ENCODE assay signal across 25 cellular contexts in genomic region chr3:65967376-65967775, GRCh38.
"Had no signal": no experiment of that assay in that cellular context is flagged by ENCODE, and none has a peak within 500 bp of the region (broad histone marks: within the 10 kb centered on the region; RNA-seq: fewer than 3 reads in every experiment).

No MANE protein-coding gene starts in this region.

- H3K27me3 ChIP-seq: ovary, right atrium auricular region, stomach, testis, thyroid gland, transverse colon, upper lobe of left lung, vagina had no signal

- H3K9me3 ChIP-seq: left ventricle myocardium inferior, mucosa of descending colon, ovary, right atrium auricular region, stomach, testis, thyroid gland, transverse colon, upper lobe of left lung, vagina had no signal

- H3K27me3 Mint-ChIP-seq: progenitor cell of endocrine pancreas; stimulated activated naive B cell treated with anti-CD40 and anti-IgM and Interleukin-4, amounts not matched to agents 10 μg/mL and 1 μg/mL and 100 μg/mL, for 72 hours had no signal

- H3K27ac Mint-ChIP-seq: immature natural killer cell; naive thymus-derived CD4-positive, alpha-beta T cell; natural killer cell treated with Interleukin-12 subunit alpha and Interleukin-12 subunit beta and Interleukin-15 and Interleukin-18, amount 100 ng/mL, for 72 hours; stimulated activated naive B cell treated with anti-CD40 and anti-IgM and Interleukin-4, amounts not matched to agents 10 μg/mL and 1 μg/mL and 100 μg/mL, for 72 hours had no signal

- H3K9me3 Mint-ChIP-seq: natural killer cell treated with Interleukin-12 subunit alpha and Interleukin-12 subunit beta and Interleukin-15 and Interleukin-18, amount 100 ng/mL, for 72 hours had no signal

- H3K4me1 Mint-ChIP-seq: immature natural killer cell had no signal

- H3K4me1 ChIP-seq: testis had no signal

- H3K4me3 ChIP-seq: left ventricle myocardium inferior, lung, mucosa of descending colon, ovary, right atrium auricular region, skin epidermis, stomach, testis, thyroid gland, transverse colon, upper lobe of left lung, vagina had no signal

- DNase-seq: immature natural killer cell; kidney; left ventricle myocardium inferior; midbrain; mucosa of descending colon; naive thymus-derived CD4-positive, alpha-beta T cell; ovary; stimulated activated CD4-positive, alpha-beta T cell treated with anti-CD3 and anti-CD28 coated beads, Interleukin-12 subunit alpha, Interleukin-12 subunit beta, amount 100 ng/mL, for 4 hours; stimulated activated CD4-positive, alpha-beta T cell treated with anti-CD3 and anti-CD28 coated beads, Interleukin-15, amount 100 ng/mL, for 24 hours; stimulated activated CD4-positive, alpha-beta T cell treated with anti-CD3 and anti-CD28 coated beads, Interleukin-2, amount 100 ng/mL, for 24 hours; stimulated activated CD4-positive, alpha-beta T cell treated with anti-CD3 and anti-CD28 coated beads, Interleukin-4, amount 100 ng/mL, for 1 hour; stimulated activated naive B cell treated with anti-CD40 and anti-IgM and Interleukin-4, amounts not matched to agents 10 μg/mL and 1 μg/mL and 100 μg/mL, for 72 hours; stimulated activated naive CD8-positive, alpha-beta T cell treated with anti-CD3 and anti-CD28 coated beads, Interleukin-15, Interleukin-2, amounts not matched to agents 100 U/mL and 50 U/mL, for 24 hours; stomach; testis; thyroid gland; transverse colon; upper lobe of left lung had no signal

- H3K36me3 ChIP-seq: left ventricle myocardium inferior, ovary, right atrium auricular region, stomach, thyroid gland, transverse colon, upper lobe of left lung, vagina had no signal

- H3K27ac ChIP-seq: ovary, skin epidermis, stomach, testis, thyroid gland, transverse colon, upper lobe of left lung, vagina had no signal

- H3K4me3 Mint-ChIP-seq: immature natural killer cell; naive thymus-derived CD4-positive, alpha-beta T cell; natural killer cell treated with Interleukin-12 subunit alpha and Interleukin-12 subunit beta and Interleukin-15 and Interleukin-18, amount 100 ng/mL, for 72 hours; stimulated activated naive B cell treated with anti-CD40 and anti-IgM and Interleukin-4, amounts not matched to agents 10 μg/mL and 1 μg/mL and 100 μg/mL, for 72 hours had no signal

- H3K36me3 Mint-ChIP-seq: immature natural killer cell; naive thymus-derived CD4-positive, alpha-beta T cell; natural killer cell treated with Interleukin-12 subunit alpha and Interleukin-12 subunit beta and Interleukin-15 and Interleukin-18, amount 100 ng/mL, for 72 hours had no signal

- ATAC-seq: mucosa of descending colon; naive thymus-derived CD4-positive, alpha-beta T cell; natural killer cell treated with Interleukin-12 subunit alpha and Interleukin-12 subunit beta and Interleukin-15 and Interleukin-18, amount 100 ng/mL, for 72 hours; sciatic nerve; stimulated activated naive B cell treated with anti-CD40 and anti-IgM and Interleukin-4, amounts not matched to agents 10 μg/mL and 1 μg/mL and 100 μg/mL, for 72 hours; stimulated activated naive CD8-positive, alpha-beta T cell treated with anti-CD3 and anti-CD28 coated beads, Interleukin-15, Interleukin-2, amounts not matched to agents 100 U/mL and 50 U/mL, for 24 hours had no signal
